22 cellular contexts compared by ENCODE assay signal in the genomic region with DNA sequence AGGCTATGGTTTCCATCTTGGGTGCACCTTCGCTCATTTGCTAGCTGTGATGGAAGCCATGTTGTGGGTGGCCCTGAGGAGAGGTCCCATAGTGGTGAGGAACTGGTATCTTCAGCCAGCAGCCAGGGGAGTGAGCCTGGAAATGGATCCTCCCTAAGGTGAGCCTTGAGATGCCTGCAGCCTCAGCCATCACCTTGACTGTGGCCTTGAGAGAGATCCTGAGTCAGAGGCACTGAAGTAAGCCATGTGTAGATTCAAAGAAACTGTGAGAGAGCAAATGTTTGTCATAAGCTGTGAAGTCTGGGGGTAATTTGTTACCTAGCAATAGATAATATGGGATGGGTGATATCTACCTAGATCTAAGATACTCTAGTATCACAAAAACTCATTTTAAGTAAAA.
A peak's percentile ranks its signal among the peaks of the same experiment; 100 is the strongest.
DNase-seq lines count a peak whose midpoint lies in the region; ATAC-seq and TF ChIP-seq lines count a peak whose summit lies in the region.
"Had no signal": no experiment of that assay in that cellular context is flagged by ENCODE, and none has a peak within 500 bp of the region (broad histone marks: within the 10 kb centered on the region; RNA-seq: fewer than 3 reads in every experiment).

No MANE protein-coding gene starts in this region.

- 98 to 100% (median 100%) methylated on average over 1 of the region's 1 CpG for WGBS in heart left ventricle, 4 donors

- H3K36me3 Mint-ChIP-seq in activated CD4-positive, alpha-beta memory T cell treated with anti-CD3 and anti-CD28 coated beads, Interleukin-2, amount 10 ng/mL, durations not matched to agents 7 days and 5 days (ENCODE audit: low read depth), result peaks cover 10% of the 10 kb centered on the region

- no peak overlapping the region for H3K4me3 ChIP-seq in heart left ventricle
- H3K4me3 ChIP-seq in right atrium auricular region, result no peak overlapping the region
- H3K4me3 ChIP-seq in subcutaneous abdominal adipose tissue (ENCODE audit: low read depth in 1 of 5, low read length in 5 of 5), result no peak overlapping the region
- no peak overlapping the region for H3K4me3 ChIP-seq in coronary artery
- no peak overlapping the region for H3K4me3 ChIP-seq in Peyer's patch

- H3K9me3 Mint-ChIP-seq in activated CD4-positive, alpha-beta memory T cell treated with anti-CD3 and anti-CD28 coated beads, Interleukin-2, amount 10 ng/mL, durations not matched to agents 7 days and 5 days, result peaks cover 5% of the 10 kb centered on the region
- H3K9me3 Mint-ChIP-seq: IgD-negative memory B cell; T-helper 1 cell treated with Interleukin-12 subunit alpha and Interleukin-12 subunit beta and Interleukin-4 antibody, amounts not matched to agents 30 μg/mL and 1 μg/mL, for 36 hours had no signal

- POLR2A ChIA-PET in activated CD4-positive, alpha-beta memory T cell treated with anti-CD3 and anti-CD28 coated beads, Interleukin-2, amount 10 ng/mL, durations not matched to agents 7 days and 5 days (lab: Charles Lee), result interaction anchor here (0.7 kb wide), 1 partner anchor 31 kb away, joined by 3 read pairs; no protein-coding TSS in a partner anchor

- no peaks in the 10 kb centered on the region for H3K36me3 ChIP-seq in heart left ventricle
- no peaks in the 10 kb centered on the region for H3K36me3 ChIP-seq in right atrium auricular region
- no peaks in the 10 kb centered on the region for H3K36me3 ChIP-seq in subcutaneous abdominal adipose tissue (ENCODE audit: control insufficient read depth in 5 of 5, insufficient read depth in 5 of 5, low read length in 5 of 5)
- no peaks in the 10 kb centered on the region for H3K36me3 ChIP-seq in Peyer's patch

- peaks cover 42% of the 10 kb centered on the region for H3K4me1 Mint-ChIP-seq in activated CD4-positive, alpha-beta memory T cell treated with anti-CD3 and anti-CD28 coated beads, Interleukin-2, amount 10 ng/mL, durations not matched to agents 7 days and 5 days

- intact Hi-C loops in heart left ventricle (cut with DNase I), result loop anchor here in 5 of 10 donors (5.0 to 10.0 kb wide), 5 partner anchors 83 to 169 kb away; no protein-coding TSS in a partner anchor

- no peak for DNase-seq in heart left ventricle
- DNase-seq in right atrium auricular region (ENCODE audit: low spot score), result no peak
- DNase-seq in activated CD4-positive, alpha-beta memory T cell treated with anti-CD3 and anti-CD28 coated beads, Interleukin-2, amount 10 ng/mL, durations not matched to agents 7 days and 5 days, result no peak
- peak; percentile 51 for DNase-seq in kidney tubule cell (ENCODE audit: low spot score)
- DNase-seq in coronary artery (ENCODE audit: low spot score), result no peak
- DNase-seq in Peyer's patch, result no peak
- DNase-seq: amniotic stem cell; central memory CD4-positive, alpha-beta T cell; DMS79; MM.1S; NCI-H146; NCI-H774; OCI-M1; posterior cingulate gyrus; SIG-M5 had no signal

- H3K27ac ChIP-seq in heart left ventricle, result peak overlapping the region in 7 of 12 donors; percentile 14 to 92 (median 45)
- no peak overlapping the region for H3K27ac ChIP-seq in right atrium auricular region
- H3K27ac ChIP-seq in subcutaneous abdominal adipose tissue (ENCODE audit: low read depth, low read length), result peak overlapping the region; percentile 59
- peak overlapping the region in 1 of 2 donors; percentile 6 for H3K27ac ChIP-seq in coronary artery
- H3K27ac ChIP-seq in Peyer's patch, result peak overlapping the region in 1 of 4 donors; percentile 16
- H3K27ac ChIP-seq: C4-2B had no signal

- H3K4me1 ChIP-seq in heart left ventricle, result peaks cover 0 to 60% (median 35%) of the 10 kb centered on the region in 12 donors
- peaks cover 0 to 44% of the 10 kb centered on the region in 2 donors for H3K4me1 ChIP-seq in right atrium auricular region
- peaks cover 13 to 54% (median 34%) of the 10 kb centered on the region in 5 donors for H3K4me1 ChIP-seq in subcutaneous abdominal adipose tissue (ENCODE audit: control insufficient read depth in 5 of 5, insufficient read depth in 5 of 5, low read length in 5 of 5)
- peaks cover 0 to 6% (median 0%) of the 10 kb centered on the region in 4 donors for H3K4me1 ChIP-seq in Peyer's patch

- TF ChIP-seq POLR2A in heart left ventricle (IDR thresholded peaks at IDR 0.05) (no peak), Peyer's patch (IDR thresholded peaks at IDR 0.05) (no peak)

- H3K4me3 Mint-ChIP-seq in activated CD4-positive, alpha-beta memory T cell treated with anti-CD3 and anti-CD28 coated beads, Interleukin-2, amount 10 ng/mL, durations not matched to agents 7 days and 5 days, result no peak overlapping the region
- H3K4me3 Mint-ChIP-seq: IgD-negative memory B cell; T-helper 1 cell treated with Interleukin-12 subunit alpha and Interleukin-12 subunit beta and Interleukin-4 antibody, amounts not matched to agents 30 μg/mL and 1 μg/mL, for 36 hours had no signal

- peak overlapping the region; percentile 10 for H3K27ac Mint-ChIP-seq in activated CD4-positive, alpha-beta memory T cell treated with anti-CD3 and anti-CD28 coated beads, Interleukin-2, amount 10 ng/mL, durations not matched to agents 7 days and 5 days
- H3K27ac Mint-ChIP-seq: activated T-helper 2 cell treated with anti-CD3 and anti-CD28 coated beads, Interferon-gamma antibody, Interleukin-2, Interleukin-4, amounts not matched to agents 10 μg/mL and 5 μg/mL and 100 μg/mL, durations not matched to agents 14 hours and 24 hours and 36 hours had no signal

- no peaks in the 10 kb centered on the region for H3K9me3 ChIP-seq in heart left ventricle
- H3K9me3 ChIP-seq in right atrium auricular region, result no peaks in the 10 kb centered on the region
- no peaks in the 10 kb centered on the region for H3K9me3 ChIP-seq in subcutaneous abdominal adipose tissue (ENCODE audit: control insufficient read depth in 5 of 5, low read length in 5 of 5)
- no peaks in the 10 kb centered on the region for H3K9me3 ChIP-seq in Peyer's patch

- TF ChIP-seq CTCF in heart left ventricle (IDR thresholded peaks at IDR 0.05), result no peak
- no peak for TF ChIP-seq CTCF in right atrium auricular region (IDR thresholded peaks at IDR 0.05)
- no peak for TF ChIP-seq CTCF in coronary artery (IDR thresholded peaks at IDR 0.05)
- TF ChIP-seq CTCF in Peyer's patch (IDR thresholded peaks at IDR 0.05), result no peak

- ATAC-seq in heart left ventricle (no peak), GM18873 (IDR thresholded peaks at IDR 0.05; ENCODE audit: low FRiP score, unreplicated experiment) (no peak)
- ATAC-seq: HCT116 had no signal

- H3K27me3 ChIP-seq in heart left ventricle, result no peaks in the 10 kb centered on the region
- H3K27me3 ChIP-seq in right atrium auricular region, result no peaks in the 10 kb centered on the region
- H3K27me3 ChIP-seq in subcutaneous abdominal adipose tissue (ENCODE audit: control insufficient read depth in 5 of 5, insufficient read depth in 4 of 5, low read length in 5 of 5), result no peaks in the 10 kb centered on the region
- no peaks in the 10 kb centered on the region for H3K27me3 ChIP-seq in Peyer's patch

- H3K27me3 Mint-ChIP-seq in activated CD4-positive, alpha-beta memory T cell treated with anti-CD3 and anti-CD28 coated beads, Interleukin-2, amount 10 ng/mL, durations not matched to agents 7 days and 5 days, result no peaks in the 10 kb centered on the region
- H3K27me3 Mint-ChIP-seq: IgD-negative memory B cell had no signal

- no peak overlapping the region for H3K9ac ChIP-seq in subcutaneous abdominal adipose tissue (ENCODE audit: low read length in 5 of 5)

- CTCF ChIA-PET in activated CD4-positive, alpha-beta memory T cell treated with anti-CD3 and anti-CD28 coated beads, Interleukin-2, amount 10 ng/mL, durations not matched to agents 7 days and 5 days (lab: Charles Lee), result interaction anchor here (0.6 kb wide), 1 partner anchor 286 kb away, joined by 6 read pairs; no protein-coding TSS in a partner anchor

Comparison
In these comparisons a context has a peak if more than half of its experiments do, and no peak if none do; other contexts are left out.
1. H3K27ac ChIP-seq: peak in heart left ventricle (7 of 12) and subcutaneous abdominal adipose tissue (single experiment); none in right atrium auricular region (0 of 2).